Comparison of ENCODE assay signal across 10 cellular contexts in genomic region chr3:39414421-39414907, GRCh38. TPM values are rescaled to one million over a fixed set of nuclear protein-coding genes. Genes with fewer than 3 reads are reported as not detected.
A peak's percentile ranks its signal among the peaks of the same experiment; 100 is the strongest.
DNase-seq lines count a peak whose midpoint lies in the region; ATAC-seq and TF ChIP-seq lines count a peak whose summit lies in the region.
"Had no signal": no experiment of that assay in that cellular context is flagged by ENCODE, and none has a peak within 500 bp of the region (broad histone marks: within the 10 kb centered on the region; RNA-seq: fewer than 3 reads in every experiment).

No MANE protein-coding gene starts in this region.

- H3K4me1 ChIP-seq in NT2/D1 (ENCODE audit: insufficient read depth, insufficient read length) (peaks cover 7% of the 10 kb centered on the region), colonic mucosa (peaks cover 4% of the 10 kb centered on the region), skeletal muscle tissue (ENCODE audit: control insufficient read depth in 3 of 3, insufficient read depth in 3 of 3, low read length in 3 of 3) (peaks cover 0 to 6% (median 5%) of the 10 kb centered on the region in 3 donors)

- H3K4me3 Mint-ChIP-seq in activated CD4-positive, alpha-beta T cell treated with anti-CD3 and anti-CD28 coated beads for 36 hours = no peak overlapping the region
- no peak overlapping the region for H3K4me3 Mint-ChIP-seq in activated CD4-positive, alpha-beta T cell treated with anti-CD3 and anti-CD28 coated beads, Interleukin-2, amount 10 ng/mL, durations not matched to agents 7 days and 5 days

- no peaks in the 10 kb centered on the region for H3K9me3 Mint-ChIP-seq in activated CD4-positive, alpha-beta T cell treated with anti-CD3 and anti-CD28 coated beads for 36 hours (ENCODE audit: low read depth)
- H3K9me3 Mint-ChIP-seq in activated CD4-positive, alpha-beta T cell treated with anti-CD3 and anti-CD28 coated beads, Interleukin-2, amount 10 ng/mL, durations not matched to agents 7 days and 5 days = no peaks in the 10 kb centered on the region

- peak; percentile 24 for ATAC-seq in activated CD4-positive, alpha-beta T cell treated with anti-CD3 and anti-CD28 coated beads for 36 hours
- ATAC-seq in HG02623 (IDR thresholded peaks at IDR 0.05; ENCODE audit: unreplicated experiment) = no peak
- ATAC-seq in GM19023 (IDR thresholded peaks at IDR 0.05; ENCODE audit: unreplicated experiment) = no peak

- no peak for TF ChIP-seq CTCF in colonic mucosa (IDR thresholded peaks at IDR 0.05)

- H3K9ac ChIP-seq in NT2/D1 (ENCODE audit: insufficient read length, low read depth) (peak overlapping the region; percentile 12), colonic mucosa (ENCODE audit: low read depth in 2 of 2, low read length in 2 of 2) (peak overlapping the region; percentile 43 to 48), skeletal muscle tissue (ENCODE audit: low read depth in 1 of 3, low read length in 3 of 3) (peak overlapping the region in 2 of 3 donors; percentile 47 to 62)

- H3K36me3 ChIP-seq in NT2/D1 (ENCODE audit: insufficient read depth, insufficient read length, low read length) (peaks cover 56% of the 10 kb centered on the region), colonic mucosa (peaks cover under 1% of the 10 kb centered on the region), skeletal muscle tissue (ENCODE audit: control insufficient read depth in 3 of 3, insufficient read depth in 3 of 3, low read length in 3 of 3) (peaks cover 41 to 49% (median 44%) of the 10 kb centered on the region in 3 donors)

- H3K27ac ChIP-seq in colonic mucosa = peak overlapping the region; percentile 69
- no peak overlapping the region for H3K27ac ChIP-seq in skeletal muscle tissue (ENCODE audit: low read depth, low read length)
- H3K27ac ChIP-seq: coronary artery had no signal

- H3K4me3 ChIP-seq in NT2/D1 (ENCODE audit: insufficient read length, low read depth) = no peak overlapping the region
- no peak overlapping the region for H3K4me3 ChIP-seq in colonic mucosa
- no peak overlapping the region for H3K4me3 ChIP-seq in skeletal muscle tissue (ENCODE audit: low read length in 3 of 3)
- H3K4me3 ChIP-seq: coronary artery had no signal

- peaks cover 42% of the 10 kb centered on the region for H3K36me3 Mint-ChIP-seq in activated CD4-positive, alpha-beta T cell treated with anti-CD3 and anti-CD28 coated beads for 36 hours (ENCODE audit: low read depth)
- peaks cover 52% of the 10 kb centered on the region for H3K36me3 Mint-ChIP-seq in activated CD4-positive, alpha-beta T cell treated with anti-CD3 and anti-CD28 coated beads, Interleukin-2, amount 10 ng/mL, durations not matched to agents 7 days and 5 days (ENCODE audit: low read depth)

- CTCF ChIA-PET in activated CD4-positive, alpha-beta T cell treated with anti-CD3 and anti-CD28 coated beads for 36 hours (lab: Charles Lee) = interaction anchor here (1.0 to 2.1 kb wide), 4 partner anchors 10 to 30 kb away, joined by 3 to 7 read pairs (median 5); no protein-coding TSS in a partner anchor
- CTCF ChIA-PET in activated CD4-positive, alpha-beta T cell treated with anti-CD3 and anti-CD28 coated beads, Interleukin-2, amount 10 ng/mL, durations not matched to agents 7 days and 5 days (lab: Charles Lee) = interaction anchor here (0.5 to 2.9 kb wide), 3 partner anchors 20 to 795 kb away, joined by 3 to 8 read pairs (median 4); no protein-coding TSS in a partner anchor

- intact Hi-C loops in activated CD4-positive, alpha-beta T cell treated with anti-CD3 and anti-CD28 coated beads for 36 hours (cut with DNase I, micrococcal nuclease) = loop anchor here (2.0 to 10.0 kb wide), 2 partner anchors 84 to 760 kb away; no protein-coding TSS in a partner anchor
- intact Hi-C loops in colonic mucosa (cut with DNase I) = no loop called here

- peak; percentile 18 for DNase-seq in activated CD4-positive, alpha-beta T cell treated with anti-CD3 and anti-CD28 coated beads for 36 hours
- DNase-seq in activated CD4-positive, alpha-beta T cell treated with anti-CD3 and anti-CD28 coated beads, Interleukin-2, amount 10 ng/mL, durations not matched to agents 7 days and 5 days = no peak
- DNase-seq in NT2/D1 (ENCODE audit: low read depth, low spot score) (no peak), colonic mucosa (peak; percentile 58), NCI-H187 (lab: John Stamatoyannopoulos, UW) (no peak)
- DNase-seq: C1 segment of cervical spinal cord had no signal

- H3K4me1 Mint-ChIP-seq in activated CD4-positive, alpha-beta T cell treated with anti-CD3 and anti-CD28 coated beads for 36 hours = peaks cover 25% of the 10 kb centered on the region
- H3K4me1 Mint-ChIP-seq in activated CD4-positive, alpha-beta T cell treated with anti-CD3 and anti-CD28 coated beads, Interleukin-2, amount 10 ng/mL, durations not matched to agents 7 days and 5 days = peaks cover 21% of the 10 kb centered on the region

- H3K9me3 ChIP-seq in NT2/D1 (ENCODE audit: insufficient read depth, low read length) (no peaks in the 10 kb centered on the region), colonic mucosa (no peaks in the 10 kb centered on the region), skeletal muscle tissue (ENCODE audit: control insufficient read depth in 3 of 3, low read length in 3 of 3) (no peaks in the 10 kb centered on the region)

- POLR2A ChIA-PET in activated CD4-positive, alpha-beta T cell treated with anti-CD3 and anti-CD28 coated beads for 36 hours (lab: Charles Lee) = no interaction called here
- POLR2A ChIA-PET in activated CD4-positive, alpha-beta T cell treated with anti-CD3 and anti-CD28 coated beads, Interleukin-2, amount 10 ng/mL, durations not matched to agents 7 days and 5 days (lab: Charles Lee) = interaction anchor here (1.1 to 1.2 kb wide), 2 partner anchors 8 to 32 kb away, joined by 3 to 9 read pairs; partner anchors contain the start of gene RPSA

- peak overlapping the region; percentile 58 for H3K27ac Mint-ChIP-seq in activated CD4-positive, alpha-beta T cell treated with anti-CD3 and anti-CD28 coated beads for 36 hours
- H3K27ac Mint-ChIP-seq in activated CD4-positive, alpha-beta T cell treated with anti-CD3 and anti-CD28 coated beads, Interleukin-2, amount 10 ng/mL, durations not matched to agents 7 days and 5 days = no peak overlapping the region

- H3K27me3 Mint-ChIP-seq in activated CD4-positive, alpha-beta T cell treated with anti-CD3 and anti-CD28 coated beads for 36 hours = peaks cover 3% of the 10 kb centered on the region
- no peaks in the 10 kb centered on the region for H3K27me3 Mint-ChIP-seq in activated CD4-positive, alpha-beta T cell treated with anti-CD3 and anti-CD28 coated beads, Interleukin-2, amount 10 ng/mL, durations not matched to agents 7 days and 5 days

- H3K27me3 ChIP-seq in NT2/D1 (ENCODE audit: insufficient read depth, insufficient read length) (no peaks in the 10 kb centered on the region), colonic mucosa (no peaks in the 10 kb centered on the region), skeletal muscle tissue (ENCODE audit: control insufficient read depth in 3 of 3, insufficient read depth in 3 of 3, low read length in 3 of 3) (no peaks in the 10 kb centered on the region)

RNA-seq across cellular contexts. Expression of gene RPSA, which starts 7.9 kb away (rescaled TPM):
- 1,000 to 10,000 TPM; 2,498 to 3,023 TPM for total RNA-seq in activated CD4-positive, alpha-beta T cell treated with anti-CD3 and anti-CD28 coated beads for 36 hours
- 1,000 to 10,000 TPM; 1,760 to 1,774 TPM for total RNA-seq in activated CD4-positive, alpha-beta T cell treated with anti-CD3 and anti-CD28 coated beads, Interleukin-2, amount 10 ng/mL, durations not matched to agents 7 days and 5 days
- 1,000 to 10,000 TPM in 1 of 2 donors, 100 to 1,000 TPM in 1; 896 to 1,381 TPM for total RNA-seq in colonic mucosa
- 1,387 TPM for total RNA-seq in skeletal muscle tissue

RNA-seq across cellular contexts. Expression of gene SLC25A38, which starts 31.3 kb away (rescaled TPM):
- 10 to 100 TPM; 23.0 to 24.8 TPM for total RNA-seq in activated CD4-positive, alpha-beta T cell treated with anti-CD3 and anti-CD28 coated beads for 36 hours
- 10 to 100 TPM; 34.0 to 35.1 TPM for total RNA-seq in activated CD4-positive, alpha-beta T cell treated with anti-CD3 and anti-CD28 coated beads, Interleukin-2, amount 10 ng/mL, durations not matched to agents 7 days and 5 days
- total RNA-seq in colonic mucosa (10 to 100 TPM; 41.7 to 45.5 TPM), skeletal muscle tissue (13.6 TPM)

RNA-seq across cellular contexts. Expression of gene MOBP, which starts 53.0 kb away (rescaled TPM):
- not detected for total RNA-seq in activated CD4-positive, alpha-beta T cell treated with anti-CD3 and anti-CD28 coated beads for 36 hours
- not detected for total RNA-seq in activated CD4-positive, alpha-beta T cell treated with anti-CD3 and anti-CD28 coated beads, Interleukin-2, amount 10 ng/mL, durations not matched to agents 7 days and 5 days
- total RNA-seq in colonic mucosa (under 1 TPM; 0.56 to 0.72 TPM), skeletal muscle tissue (not detected)

Comparison
In these comparisons a context has a peak if more than half of its experiments do, and no peak if none do; other contexts are left out.
1. DNase-seq: peak in activated CD4-positive, alpha-beta T cell treated with anti-CD3 and anti-CD28 coated beads for 36 hours (single experiment) and colonic mucosa (single experiment); none in activated CD4-positive, alpha-beta T cell treated with anti-CD3 and anti-CD28 coated beads, Interleukin-2, amount 10 ng/mL, durations not matched to agents 7 days and 5 days (single experiment), NT2/D1 (single experiment) and NCI-H187 (0 of 2).
2. Peak in every context shown above with its lines, with median percentiles within 50 percentile points of each other: H3K9ac ChIP-seq.